Comparison of ENCODE assay signal across 8 cellular contexts in the genomic region with DNA sequence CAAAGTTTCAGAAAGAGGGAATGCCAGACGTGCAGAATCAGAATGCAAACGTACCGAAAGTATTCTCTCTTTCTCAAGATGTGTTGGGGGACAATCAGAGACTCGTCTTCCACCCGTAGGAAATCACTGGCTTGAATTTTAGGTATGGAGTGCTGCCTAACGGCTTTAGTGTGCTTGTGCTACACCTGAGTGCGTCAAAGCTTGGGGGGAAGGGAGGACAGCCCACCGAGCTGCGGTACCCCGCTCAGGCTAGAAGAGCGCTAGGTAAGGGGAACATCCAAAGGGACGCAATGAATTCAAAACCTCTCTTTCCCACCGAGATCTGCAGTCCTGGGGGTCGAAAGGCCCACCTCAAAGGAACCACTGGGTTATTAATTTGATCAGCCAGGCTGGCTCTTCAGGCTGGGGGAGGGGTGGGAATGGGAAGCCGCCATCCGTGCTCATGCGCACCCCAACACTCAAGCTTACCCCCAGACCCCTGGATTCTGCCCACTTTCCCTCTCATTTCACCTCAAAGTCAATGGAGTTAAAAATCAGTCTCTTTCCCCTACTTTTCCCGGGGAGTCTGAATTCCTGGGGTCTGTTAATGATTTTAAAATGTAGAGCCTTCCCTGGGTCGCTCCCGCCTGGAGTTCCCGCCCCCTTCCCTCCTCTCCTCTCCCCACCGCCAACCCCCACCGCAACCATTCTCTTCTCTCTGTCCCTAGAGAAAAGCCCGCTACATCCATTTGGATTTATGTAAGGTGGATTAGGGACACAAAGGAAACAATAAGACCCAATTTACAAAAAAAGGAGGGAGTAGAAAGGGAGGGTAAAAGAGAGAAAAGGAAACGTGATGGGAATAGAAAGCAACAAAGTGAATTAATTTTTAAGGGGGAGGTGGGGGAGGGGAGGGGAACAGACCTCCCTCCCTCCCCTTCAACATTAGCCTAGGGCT. TPM values are rescaled to one million over a fixed set of nuclear protein-coding genes. Genes with fewer than 3 reads are reported as not detected.
A peak's percentile ranks its signal among the peaks of the same experiment; 100 is the strongest.
DNase-seq lines count a peak whose midpoint lies in the region; ATAC-seq and TF ChIP-seq lines count a peak whose summit lies in the region.

No MANE protein-coding gene starts in this region.

- peaks cover 5% of the 10 kb centered on the region for H3K27me3 Mint-ChIP-seq in endothelial cell (ENCODE audit: unreplicated experiment)

- H4K20me1 ChIP-seq in BLaER1 treated with 17β-estradiol and CSF1 and Interleukin-3, amounts not matched to agents 10 nM and 100 nM, result peaks cover 0 to 7% (median 0%) of the 10 kb centered on the region in 11 experiments; a peak in 3 of 22 replicates

- H3K4me3 ChIP-seq in BLaER1 treated with 17β-estradiol and CSF1 and Interleukin-3, amounts not matched to agents 10 nM and 100 nM, result no peak overlapping the region; a peak in 1 of 20 replicates
- H3K4me3 ChIP-seq in HUES6 (ENCODE audit: low read depth, low read length), result peak overlapping the region; percentile 73
- peak overlapping the region; percentile 59 for H3K4me3 ChIP-seq in neuron (ENCODE audit: low read length)
- H3K4me3 ChIP-seq in tibial nerve, result peak overlapping the region in 2 of 4 donors; percentile 59 to 75

- H3K27ac ChIP-seq in BLaER1 treated with 17β-estradiol and CSF1 and Interleukin-3, amounts not matched to agents 10 nM and 100 nM, result no peak overlapping the region
- H3K27ac ChIP-seq in HUES6 (ENCODE audit: low read depth, low read length), result no peak overlapping the region
- H3K27ac ChIP-seq in tibial nerve, result no peak overlapping the region

- TF ChIP-seq EP300 in tibial nerve (IDR thresholded peaks at IDR 0.05), result no peak

- no peak overlapping the region for H3K9ac ChIP-seq in BLaER1 treated with 17β-estradiol and CSF1 and Interleukin-3, amounts not matched to agents 10 nM and 100 nM
- peak overlapping the region; percentile 21 for H3K9ac ChIP-seq in HUES6 (ENCODE audit: low read length)

- H3K9me3 Mint-ChIP-seq in endothelial cell (ENCODE audit: unreplicated experiment), result no peaks in the 10 kb centered on the region

- peaks cover 44 to 55% (median 51%) of the 10 kb centered on the region in 11 experiments for H3K27me3 ChIP-seq in BLaER1 treated with 17β-estradiol and CSF1 and Interleukin-3, amounts not matched to agents 10 nM and 100 nM
- H3K27me3 ChIP-seq in HUES6 (ENCODE audit: control insufficient read depth, insufficient read depth, low read length) (peaks cover 44% of the 10 kb centered on the region), neuron (ENCODE audit: insufficient read depth, low read length) (no peaks in the 10 kb centered on the region), tibial nerve (peaks cover 0 to 50% of the 10 kb centered on the region in 2 donors)

- H3K4me2 ChIP-seq in BLaER1 treated with 17β-estradiol and CSF1 and Interleukin-3, amounts not matched to agents 10 nM and 100 nM, result peak overlapping the region in 10 of 11 experiments; percentile 96 to 100 (median 100); a peak in 18 of 22 replicates

- H3K36me3 ChIP-seq in BLaER1 treated with 17β-estradiol and CSF1 and Interleukin-3, amounts not matched to agents 10 nM and 100 nM, result no peaks in the 10 kb centered on the region
- H3K36me3 ChIP-seq in HUES6 (ENCODE audit: control insufficient read depth, insufficient read depth, low read length), result no peaks in the 10 kb centered on the region
- H3K36me3 ChIP-seq in neuron (ENCODE audit: insufficient read depth, low read length), result peaks cover 2% of the 10 kb centered on the region
- H3K36me3 ChIP-seq in tibial nerve, result no peaks in the 10 kb centered on the region

- TF ChIP-seq POLR2A in tibial nerve (IDR thresholded peaks at IDR 0.05), result no peak

- WGBS in tibial nerve, 2 donors, result 39 to 43% methylated on average over 25 of the region's 25 CpGs

- H3K4me3 Mint-ChIP-seq in endothelial cell (ENCODE audit: unreplicated experiment), result peak overlapping the region; percentile 98

- H3K27ac Mint-ChIP-seq in endothelial cell (ENCODE audit: unreplicated experiment), result no peak overlapping the region

- no peaks in the 10 kb centered on the region for H3K9me3 ChIP-seq in BLaER1 treated with 17β-estradiol and CSF1 and Interleukin-3, amounts not matched to agents 10 nM and 100 nM (replicated peaks in 1 of 11)
- no peaks in the 10 kb centered on the region for H3K9me3 ChIP-seq in HUES6 (ENCODE audit: control insufficient read depth, insufficient read depth, low read depth, low read length)
- no peaks in the 10 kb centered on the region for H3K9me3 ChIP-seq in neuron (ENCODE audit: low read length)
- no peaks in the 10 kb centered on the region for H3K9me3 ChIP-seq in tibial nerve

- no peak for DNase-seq in endothelial cell (ENCODE audit: low spot score)
- DNase-seq in tibial nerve (ENCODE audit: low spot score in 2 of 2), result no peak
- no peak for DNase-seq in HuH-7 (ENCODE audit: low spot score)

- H3K4me1 ChIP-seq in BLaER1 treated with 17β-estradiol and CSF1 and Interleukin-3, amounts not matched to agents 10 nM and 100 nM, result peaks cover 11 to 32% (median 18%) of the 10 kb centered on the region in 10 experiments; a peak in 19 of 20 replicates
- H3K4me1 ChIP-seq in HUES6 (ENCODE audit: control insufficient read depth, insufficient read depth, low read length) (peaks cover 21% of the 10 kb centered on the region), neuron (ENCODE audit: insufficient read depth, low read length) (peaks cover 36% of the 10 kb centered on the region), tibial nerve (peaks cover 0 to 44% (median 7%) of the 10 kb centered on the region in 4 donors)

- no peak overlapping the region for H2AFZ ChIP-seq in neuron (ENCODE audit: low read depth, low read length)

- TF ChIP-seq CTCF in endothelial cell (IDR thresholded peaks at IDR 0.05; ENCODE audit: unreplicated experiment) (no peak), tibial nerve (IDR thresholded peaks at IDR 0.05) (no peak)

- no peak for ATAC-seq in GM18502 (IDR thresholded peaks at IDR 0.05; ENCODE audit: poor library complexity, unreplicated experiment)
- ATAC-seq in HG03108 (IDR thresholded peaks at IDR 0.05; ENCODE audit: unreplicated experiment), result no peak

- H3K36me3 Mint-ChIP-seq in endothelial cell (ENCODE audit: low read depth, unreplicated experiment), result peaks cover 7% of the 10 kb centered on the region

- H3K4me1 Mint-ChIP-seq in endothelial cell (ENCODE audit: unreplicated experiment), result peaks cover 25% of the 10 kb centered on the region

RNA-seq across cellular contexts. Expression of gene EPHA4, which starts 2.5 kb away (rescaled TPM):
- total RNA-seq in endothelial cell (ENCODE audit: unreplicated experiment) (62.0 TPM), tibial nerve (10 to 100 TPM; 10.2 to 42.2 (median 20.6) TPM)

Comparison
In these comparisons a context has a peak if more than half of its experiments do, and no peak if none do; other contexts are left out.
1. H3K4me3 ChIP-seq: peak in HUES6 (single experiment) and neuron (single experiment); none in BLaER1 treated with 17β-estradiol and CSF1 and Interleukin-3, amounts not matched to agents 10 nM and 100 nM (0 of 10).